23 cellular contexts compared by ENCODE assay signal in genomic region chr12:15887043-15887817, GRCh38. TPM values are rescaled to one million over a fixed set of nuclear protein-coding genes. Genes with fewer than 3 reads are reported as not detected.
DNase-seq lines count a peak whose midpoint lies in the region; ATAC-seq, FAIRE-seq and TF ChIP-seq lines count a peak whose summit lies in the region.
"Had no signal": no experiment of that assay in that cellular context is flagged by ENCODE, and none has a peak within 500 bp of the region (broad histone marks: within the 10 kb centered on the region; RNA-seq: fewer than 3 reads in every experiment).

No MANE protein-coding gene starts in this region.

- H3K27ac ChIP-seq in muscle layer of duodenum (ENCODE audit: low read length) = peak overlapping the region; percentile 40
- H3K27ac ChIP-seq: C4-2B, prostate gland had no signal

- H3K27me3 ChIP-seq in muscle layer of duodenum (ENCODE audit: low read depth, low read length) = no peaks in the 10 kb centered on the region
- H3K27me3 ChIP-seq: ascending aorta, spleen had no signal

- H3K4me1 ChIP-seq in muscle layer of duodenum (ENCODE audit: control insufficient read depth in 1 of 2, insufficient read depth in 2 of 2, low read length in 2 of 2) = peaks cover 5 to 40% of the 10 kb centered on the region in 2 donors
- H3K4me1 ChIP-seq: prostate gland had no signal

- H3K4me1 Mint-ChIP-seq in activated CD8-positive, alpha-beta T cell treated with anti-CD3 and anti-CD28 coated beads for 36 hours (ENCODE audit: low read depth) = peaks cover 58% of the 10 kb centered on the region
- peaks cover 43% of the 10 kb centered on the region for H3K4me1 Mint-ChIP-seq in activated CD8-positive, alpha-beta T cell treated with anti-CD3 and anti-CD28 coated beads, Interleukin-2, amount 10 ng/mL, durations not matched to agents 7 days and 5 days (ENCODE audit: low read depth)
- H3K4me1 Mint-ChIP-seq in activated T-helper 17 cell treated with anti-CD3 and anti-CD28 coated beads, Interleukin-2, amount 50 U/mL, for 72 hours = peaks cover 43% of the 10 kb centered on the region
- peaks cover 31 to 68% of the 10 kb centered on the region in 2 donors for H3K4me1 Mint-ChIP-seq in effector memory CD8-positive, alpha-beta T cell (ENCODE audit: low read depth in 2 of 2)

- peak; percentile 76 for FAIRE-seq in D721Med (lab: Jason Lieb, UNC)
- FAIRE-seq: A204.1, endometrium, GM12892, K562 had no signal

- intact Hi-C loops in activated CD8-positive, alpha-beta T cell treated with anti-CD3 and anti-CD28 coated beads for 36 hours (cut with micrococcal nuclease) = no loop called here

- DNase-seq in activated CD8-positive, alpha-beta T cell treated with anti-CD3 and anti-CD28 coated beads for 36 hours = no peak
- no peak for DNase-seq in activated CD8-positive, alpha-beta T cell treated with anti-CD3 and anti-CD28 coated beads, Interleukin-2, amount 10 ng/mL, durations not matched to agents 7 days and 5 days
- no peak for DNase-seq in D721Med (ENCODE audit: insufficient read length, low spot score)
- no peak for DNase-seq in inferior parietal cortex (ENCODE audit: extremely low spot score)
- no peak for DNase-seq in nucleus accumbens (lab: John Stamatoyannopoulos, UW)
- no peak for DNase-seq in effector memory CD8-positive, alpha-beta T cell
- DNase-seq: activated CD4-positive, alpha-beta T cell treated with anti-CD3 and anti-CD28 coated beads, Interleukin-2, amount 50 U/mL, for 1 hour; activated naive CD4-positive, alpha-beta T cell; islet precursor cell; naive thymus-derived CD8-positive, alpha-beta T cell; NCI-H510A; spleen; stimulated activated CD4-positive, alpha-beta T cell treated with anti-CD3 and anti-CD28 coated beads, Interleukin-4, amount 100 ng/mL, for 4 hours; T-cell had no signal

- H3K36me3 Mint-ChIP-seq in activated CD8-positive, alpha-beta T cell treated with anti-CD3 and anti-CD28 coated beads for 36 hours (ENCODE audit: low read depth) = peaks cover 55% of the 10 kb centered on the region
- H3K36me3 Mint-ChIP-seq in activated CD8-positive, alpha-beta T cell treated with anti-CD3 and anti-CD28 coated beads, Interleukin-2, amount 10 ng/mL, durations not matched to agents 7 days and 5 days (ENCODE audit: low read depth) = peaks cover 47% of the 10 kb centered on the region
- H3K36me3 Mint-ChIP-seq in activated T-helper 17 cell treated with anti-CD3 and anti-CD28 coated beads, Interleukin-2, amount 50 U/mL, for 72 hours (ENCODE audit: low read depth) = peaks cover 100% of the 10 kb centered on the region
- peaks cover 49% of the 10 kb centered on the region for H3K36me3 Mint-ChIP-seq in effector memory CD8-positive, alpha-beta T cell (ENCODE audit: insufficient read depth)

- POLR2A ChIA-PET in activated CD8-positive, alpha-beta T cell treated with anti-CD3 and anti-CD28 coated beads for 36 hours (lab: Charles Lee) = no interaction called here
- POLR2A ChIA-PET in activated CD8-positive, alpha-beta T cell treated with anti-CD3 and anti-CD28 coated beads, Interleukin-2, amount 10 ng/mL, durations not matched to agents 7 days and 5 days (lab: Charles Lee) = interaction anchor here (0.5 kb wide), 1 partner anchor 1076 kb away, joined by 3 read pairs; no protein-coding TSS in a partner anchor

- no peak overlapping the region for H3K4me3 Mint-ChIP-seq in activated CD8-positive, alpha-beta T cell treated with anti-CD3 and anti-CD28 coated beads for 36 hours
- no peak overlapping the region for H3K4me3 Mint-ChIP-seq in activated CD8-positive, alpha-beta T cell treated with anti-CD3 and anti-CD28 coated beads, Interleukin-2, amount 10 ng/mL, durations not matched to agents 7 days and 5 days
- peak overlapping the region; percentile 10 for H3K4me3 Mint-ChIP-seq in activated T-helper 17 cell treated with anti-CD3 and anti-CD28 coated beads, Interleukin-2, amount 50 U/mL, for 72 hours
- no peak overlapping the region for H3K4me3 Mint-ChIP-seq in effector memory CD8-positive, alpha-beta T cell
- H3K4me3 Mint-ChIP-seq: T-cell had no signal

- H3K9me3 Mint-ChIP-seq in activated CD8-positive, alpha-beta T cell treated with anti-CD3 and anti-CD28 coated beads for 36 hours = no peaks in the 10 kb centered on the region
- H3K9me3 Mint-ChIP-seq in activated CD8-positive, alpha-beta T cell treated with anti-CD3 and anti-CD28 coated beads, Interleukin-2, amount 10 ng/mL, durations not matched to agents 7 days and 5 days (ENCODE audit: insufficient read depth) = no peaks in the 10 kb centered on the region
- H3K9me3 Mint-ChIP-seq in activated T-helper 17 cell treated with anti-CD3 and anti-CD28 coated beads, Interleukin-2, amount 50 U/mL, for 72 hours = no peaks in the 10 kb centered on the region
- H3K9me3 Mint-ChIP-seq in effector memory CD8-positive, alpha-beta T cell = no peaks in the 10 kb centered on the region
- H3K9me3 Mint-ChIP-seq: naive thymus-derived CD8-positive, alpha-beta T cell; T-cell had no signal

- CTCF ChIA-PET in activated CD8-positive, alpha-beta T cell treated with anti-CD3 and anti-CD28 coated beads for 36 hours (lab: Charles Lee) = interaction anchor here (1.3 to 4.0 kb wide), 3 partner anchors 11 to 355 kb away, joined by 3 to 22 read pairs (median 5); no protein-coding TSS in a partner anchor
- CTCF ChIA-PET in activated CD8-positive, alpha-beta T cell treated with anti-CD3 and anti-CD28 coated beads, Interleukin-2, amount 10 ng/mL, durations not matched to agents 7 days and 5 days (lab: Charles Lee) = interaction anchor here (0.7 to 4.7 kb wide), 4 partner anchors 11 to 355 kb away, joined by 3 to 32 read pairs (median 6); no protein-coding TSS in a partner anchor

- no peak for TF ChIP-seq CTCF in activated CD8-positive, alpha-beta T cell treated with anti-CD3 and anti-CD28 coated beads for 36 hours (IDR thresholded peaks at IDR 0.05)
- no peak for TF ChIP-seq CTCF in D721Med (IDR thresholded peaks at IDR 0.05; ENCODE audit: insufficient read depth, missing control alignments)

- no peak for ATAC-seq in activated CD8-positive, alpha-beta T cell treated with anti-CD3 and anti-CD28 coated beads for 36 hours
- no peak for ATAC-seq in activated CD8-positive, alpha-beta T cell treated with anti-CD3 and anti-CD28 coated beads, Interleukin-2, amount 10 ng/mL, durations not matched to agents 7 days and 5 days
- ATAC-seq in activated T-helper 17 cell treated with anti-CD3 and anti-CD28 coated beads, Interleukin-2, amount 50 U/mL, for 72 hours (replicated peaks) = no peak
- ATAC-seq in effector memory CD8-positive, alpha-beta T cell (replicated peaks) = no peak
- ATAC-seq: K562; naive thymus-derived CD8-positive, alpha-beta T cell; T-cell had no signal

- peaks cover 10 to 24% of the 10 kb centered on the region in 2 donors for H3K36me3 ChIP-seq in muscle layer of duodenum (ENCODE audit: control insufficient read depth in 1 of 2, insufficient read depth in 2 of 2, low read length in 2 of 2)
- H3K36me3 ChIP-seq: prostate gland had no signal

- no peaks in the 10 kb centered on the region for H3K27me3 Mint-ChIP-seq in activated CD8-positive, alpha-beta T cell treated with anti-CD3 and anti-CD28 coated beads for 36 hours
- H3K27me3 Mint-ChIP-seq in activated CD8-positive, alpha-beta T cell treated with anti-CD3 and anti-CD28 coated beads, Interleukin-2, amount 10 ng/mL, durations not matched to agents 7 days and 5 days (ENCODE audit: low read depth) = no peaks in the 10 kb centered on the region
- H3K27me3 Mint-ChIP-seq in activated T-helper 17 cell treated with anti-CD3 and anti-CD28 coated beads, Interleukin-2, amount 50 U/mL, for 72 hours = no peaks in the 10 kb centered on the region
- no peaks in the 10 kb centered on the region for H3K27me3 Mint-ChIP-seq in effector memory CD8-positive, alpha-beta T cell
- H3K27me3 Mint-ChIP-seq: naive thymus-derived CD8-positive, alpha-beta T cell; T-cell had no signal

- H3K9me3 ChIP-seq in muscle layer of duodenum (ENCODE audit: control insufficient read depth in 1 of 2, low read length in 2 of 2) = no peaks in the 10 kb centered on the region
- H3K9me3 ChIP-seq: ascending aorta, prostate gland, spleen had no signal

- no peak overlapping the region for H3K4me3 ChIP-seq in muscle layer of duodenum (ENCODE audit: low read depth in 1 of 2, low read length in 2 of 2)
- H3K4me3 ChIP-seq: K562, prostate gland, spleen had no signal

- H3K27ac Mint-ChIP-seq in activated CD8-positive, alpha-beta T cell treated with anti-CD3 and anti-CD28 coated beads for 36 hours = peak overlapping the region; percentile 42
- no peak overlapping the region for H3K27ac Mint-ChIP-seq in activated CD8-positive, alpha-beta T cell treated with anti-CD3 and anti-CD28 coated beads, Interleukin-2, amount 10 ng/mL, durations not matched to agents 7 days and 5 days
- H3K27ac Mint-ChIP-seq in activated T-helper 17 cell treated with anti-CD3 and anti-CD28 coated beads, Interleukin-2, amount 50 U/mL, for 72 hours = peak overlapping the region; percentile 33
- peak overlapping the region in 1 of 2 donors; percentile 56 for H3K27ac Mint-ChIP-seq in effector memory CD8-positive, alpha-beta T cell

RNA-seq across cellular contexts. Expression of gene STRAP, which starts 5.0 kb away (rescaled TPM):
- 100 to 1,000 TPM; 138 to 140 TPM for total RNA-seq in activated CD8-positive, alpha-beta T cell treated with anti-CD3 and anti-CD28 coated beads for 36 hours
- 10 to 100 TPM; 87.5 to 90.8 TPM for total RNA-seq in activated CD8-positive, alpha-beta T cell treated with anti-CD3 and anti-CD28 coated beads, Interleukin-2, amount 10 ng/mL, durations not matched to agents 7 days and 5 days
- total RNA-seq in activated T-helper 17 cell treated with anti-CD3 and anti-CD28 coated beads, Interleukin-2, amount 50 U/mL, for 72 hours = 100 to 1,000 TPM in 1 of 2 donors, 10 to 100 TPM in 1; 62.4 to 131 TPM

RNA-seq across cellular contexts. Expression of gene DERA, which starts 23.9 kb away (rescaled TPM):
- total RNA-seq in activated CD8-positive, alpha-beta T cell treated with anti-CD3 and anti-CD28 coated beads for 36 hours = 10 to 100 TPM; 24.5 to 28.3 TPM
- total RNA-seq in activated CD8-positive, alpha-beta T cell treated with anti-CD3 and anti-CD28 coated beads, Interleukin-2, amount 10 ng/mL, durations not matched to agents 7 days and 5 days = 10 to 100 TPM; 23.1 to 27.7 TPM
- total RNA-seq in activated T-helper 17 cell treated with anti-CD3 and anti-CD28 coated beads, Interleukin-2, amount 50 U/mL, for 72 hours = 10 to 100 TPM; 19.2 to 26.1 TPM
